In the genomic region with DNA sequence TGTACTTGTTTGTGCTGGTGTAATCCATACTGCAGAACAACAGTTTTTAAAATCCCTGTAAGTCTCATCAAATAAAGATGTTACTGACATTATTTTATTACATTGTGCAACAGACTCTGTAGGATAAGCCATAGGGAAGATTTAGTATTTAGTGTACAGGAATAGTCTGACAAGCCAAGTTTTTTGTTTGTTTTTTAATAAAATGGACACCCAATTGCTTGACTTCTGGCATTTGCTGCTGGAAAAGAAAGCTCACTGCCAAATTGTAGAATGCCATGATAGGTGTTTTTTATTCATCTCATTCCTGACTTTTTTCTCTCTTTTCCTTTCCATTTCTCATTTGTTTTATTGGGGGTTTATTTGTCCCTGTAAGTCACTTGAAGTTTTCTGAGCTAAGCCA, we compare ENCODE assay signal across 26 cellular contexts.
"Had no signal": no experiment of that assay in that cellular context is flagged by ENCODE, and none has a peak within 500 bp of the region (broad histone marks: within the 10 kb centered on the region; RNA-seq: fewer than 3 reads in every experiment).

No MANE protein-coding gene starts in this region.

- H3K4me3 ChIP-seq: stomach, suprapubic skin, testis, thoracic aorta, thyroid gland, tibial artery, tibial nerve, transverse colon, upper lobe of left lung, upper lobe of right lung, uterus, vagina had no signal

- DNase-seq: stimulated activated CD4-positive, alpha-beta T cell treated with anti-CD3 and anti-CD28 coated beads, Interleukin-2, amount 100 ng/mL, for 48 hours; stimulated activated CD4-positive, alpha-beta T cell treated with anti-CD3 and anti-CD28 coated beads, Interleukin-4, amount 100 ng/mL, for 1 hour; stimulated activated CD4-positive, alpha-beta T cell treated with anti-CD3 and anti-CD28 coated beads, Interleukin-4, amount 100 ng/mL, for 24 hours; stimulated activated CD4-positive, alpha-beta T cell treated with anti-CD3 and anti-CD28 coated beads, Interleukin-4, amount 100 ng/mL, for 4 hours; stimulated activated CD8-positive, alpha-beta memory T cell treated with anti-CD3 and anti-CD28 coated beads, Interleukin-4, amount 100 ng/mL, for 48 hours; stimulated activated naive B cell treated with anti-CD40 and anti-IgM and Interleukin-4, amounts not matched to agents 10 μg/mL and 1 μg/mL and 100 μg/mL, for 72 hours; stimulated activated naive CD4-positive, alpha-beta T cell; stimulated activated naive CD4-positive, alpha-beta T cell treated with Interleukin-2 at 50 U/mL for 16 hours; stimulated activated naive CD8-positive, alpha-beta T cell treated with anti-CD3 and anti-CD28 coated beads, Interleukin-15, amount 100 ng/mL, for 72 hours; stimulated activated naive CD8-positive, alpha-beta T cell treated with anti-CD3 and anti-CD28 coated beads, Interleukin-15, Interleukin-2, amounts not matched to agents 100 U/mL and 50 U/mL, for 24 hours; stomach; substantia nigra; testis; thyroid gland; tibial artery; transverse colon; trophoblast cell; upper lobe of left lung; upper lobe of right lung; uterus had no signal

- H3K36me3 ChIP-seq: uterus had no signal

- H3K27ac ChIP-seq: stomach, suprapubic skin, testis, thoracic aorta, thyroid gland, tibial artery, tibial nerve, transverse colon, upper lobe of left lung, upper lobe of right lung, uterus, vagina had no signal

- H3K27me3 ChIP-seq: stomach, suprapubic skin, testis, thyroid gland, tibial artery, tibial nerve, transverse colon, upper lobe of left lung, upper lobe of right lung, uterus, vagina had no signal

- ATAC-seq: stimulated activated effector memory CD8-positive, alpha-beta T cell treated with anti-CD3 and anti-CD28 coated beads, Interleukin-12 subunit alpha, Interleukin-12 subunit beta, amount 100 ng/mL, for 72 hours; stimulated activated memory B cell treated with anti-CD40 and anti-IgM and Interleukin-4, amounts not matched to agents 10 μg/mL and 1 μg/mL and 100 μg/mL, for 72 hours; stimulated activated naive B cell treated with anti-CD40 and anti-IgM and Interleukin-4, amounts not matched to agents 10 μg/mL and 1 μg/mL and 100 μg/mL, for 72 hours; stimulated activated naive CD8-positive, alpha-beta T cell treated with anti-CD3 and anti-CD28 coated beads, Interleukin-15, amount 100 ng/mL, for 72 hours; stimulated activated naive CD8-positive, alpha-beta T cell treated with anti-CD3 and anti-CD28 coated beads, Interleukin-15, Interleukin-2, amounts not matched to agents 100 U/mL and 50 U/mL, for 24 hours; upper lobe of right lung had no signal

- H3K9me3 ChIP-seq: suprapubic skin, testis, thoracic aorta, thyroid gland, tibial nerve, transverse colon, upper lobe of left lung, upper lobe of right lung, uterus, vagina had no signal

- H3K4me1 ChIP-seq: stomach, suprapubic skin, testis, thyroid gland, tibial artery, tibial nerve, upper lobe of left lung, upper lobe of right lung, uterus, vagina had no signal
